ENCODE assay signal across 1 cellular context in genomic region chr20:41245086-41245707, GRCh38.
TF ChIP-seq lines count a peak whose summit lies in the region.

No MANE protein-coding gene starts in this region.

TF ChIP-seq in SK-N-SH treated with all-trans-retinoic acid at 6 μM for 48 hours, 23 proteins besides CTCF, POLR2A, EP300 and RAD21 (continued from another document):
- TF ChIP-seq TSHZ2 (CRISPR knock-in tag; IDR thresholded peaks at IDR 0.05) = no peak
- no peak for TF ChIP-seq RARB (CRISPR knock-in tag; IDR thresholded peaks at IDR 0.05)
- no peak for TF ChIP-seq TOX (CRISPR knock-in tag; IDR thresholded peaks at IDR 0.05; ENCODE audit: borderline replicate concordance)
- TF ChIP-seq ISL1 (CRISPR knock-in tag; IDR thresholded peaks at IDR 0.05) = no peak
- TF ChIP-seq GLIS3 (CRISPR knock-in tag; IDR thresholded peaks at IDR 0.05) = no peak
- no peak for TF ChIP-seq CSRNP3 (CRISPR knock-in tag; IDR thresholded peaks at IDR 0.05)
- no peak for TF ChIP-seq OSR1 (CRISPR knock-in tag; IDR thresholded peaks at IDR 0.05)
